In the genomic region with DNA sequence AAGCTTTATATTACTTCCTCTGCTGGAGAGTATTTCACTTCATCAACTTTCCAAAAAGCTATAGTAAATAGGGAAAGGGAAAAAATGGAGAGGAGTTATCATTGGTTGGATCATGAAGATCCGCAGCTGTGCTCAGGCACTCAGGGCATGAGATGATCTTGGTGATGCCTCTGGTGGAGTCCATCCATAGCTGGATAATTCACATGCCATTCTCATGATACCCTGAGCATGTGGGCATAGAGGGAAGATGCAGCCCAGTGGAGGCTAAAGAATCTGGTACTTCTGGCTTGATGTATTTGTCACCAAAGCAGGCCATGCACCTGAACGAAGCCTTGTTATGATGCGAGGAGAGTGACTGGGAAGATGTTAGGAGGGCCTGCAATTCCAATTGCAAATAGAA, we compare ENCODE assay signal across 23 cellular contexts.
"Had no signal": no experiment of that assay in that cellular context is flagged by ENCODE, and none has a peak within 500 bp of the region (broad histone marks: within the 10 kb centered on the region; RNA-seq: fewer than 3 reads in every experiment).

No MANE protein-coding gene starts in this region.

- ATAC-seq: gastrocnemius medialis; left cardiac atrium; left lung; mucosa of descending colon; naive thymus-derived CD8-positive, alpha-beta T cell; right lobe of liver; stimulated activated naive CD8-positive, alpha-beta T cell treated with anti-CD3 and anti-CD28 coated beads, Interleukin-15, amount 100 ng/mL, for 72 hours had no signal

- FAIRE-seq: colon, kidney had no signal

- DNase-seq: dorsolateral prefrontal cortex; effector CD4-positive, alpha-beta T cell; gastrocnemius medialis; head of caudate nucleus; kidney; left cardiac atrium; left lung; mesenchymal stem cell; mucosa of descending colon; naive thymus-derived CD8-positive, alpha-beta T cell; right lobe of liver; stimulated activated CD4-positive, alpha-beta T cell treated with anti-CD3 and anti-CD28 coated beads, Interleukin-12 subunit alpha, Interleukin-12 subunit beta, amount 100 ng/mL, for 4 hours; stimulated activated CD4-positive, alpha-beta T cell treated with anti-CD3 and anti-CD28 coated beads, Interleukin-1b, Interleukin-23, amount 100 ng/mL, for 48 hours; stimulated activated CD4-positive, alpha-beta T cell treated with anti-CD3 and anti-CD28 coated beads, Interleukin-4, amount 100 ng/mL, for 1 hour; stimulated activated CD8-positive, alpha-beta memory T cell treated with anti-CD3 and anti-CD28 coated beads, Interleukin-4, amount 100 ng/mL, for 48 hours; stimulated activated naive CD4-positive, alpha-beta T cell; stimulated activated naive CD8-positive, alpha-beta T cell treated with anti-CD3 and anti-CD28 coated beads, Interleukin-15, amount 100 ng/mL, for 72 hours; transverse colon had no signal

- H3K79me2 ChIP-seq: parathyroid adenoma had no signal

- H3K27me3 ChIP-seq: dorsolateral prefrontal cortex, gastrocnemius medialis, left lung, right lobe of liver, suprapubic skin, transverse colon, vagina had no signal

- H3K4me3 ChIP-seq: dorsolateral prefrontal cortex, gastrocnemius medialis, left lung, mucosa of descending colon, right lobe of liver, smooth muscle cell, suprapubic skin, transverse colon, vagina had no signal

- H3K9ac ChIP-seq: parathyroid adenoma had no signal

- H3K4me2 ChIP-seq: smooth muscle cell had no signal

- H3K9me3 ChIP-seq: gastrocnemius medialis, left lung, mucosa of descending colon, right lobe of liver, suprapubic skin, transverse colon, vagina had no signal

- H3K27ac ChIP-seq: dorsolateral prefrontal cortex, gastrocnemius medialis, left lung, parathyroid adenoma, right lobe of liver, suprapubic skin, transverse colon, vagina had no signal

- H3K36me3 ChIP-seq: gastrocnemius medialis, left lung, right lobe of liver, suprapubic skin, transverse colon, vagina had no signal

- H2AFZ ChIP-seq: parathyroid adenoma had no signal

- H3K4me1 ChIP-seq: gastrocnemius medialis, left lung, parathyroid adenoma, right lobe of liver, transverse colon had no signal
